ENCODE assay signal across 11 cellular contexts in the genomic region with DNA sequence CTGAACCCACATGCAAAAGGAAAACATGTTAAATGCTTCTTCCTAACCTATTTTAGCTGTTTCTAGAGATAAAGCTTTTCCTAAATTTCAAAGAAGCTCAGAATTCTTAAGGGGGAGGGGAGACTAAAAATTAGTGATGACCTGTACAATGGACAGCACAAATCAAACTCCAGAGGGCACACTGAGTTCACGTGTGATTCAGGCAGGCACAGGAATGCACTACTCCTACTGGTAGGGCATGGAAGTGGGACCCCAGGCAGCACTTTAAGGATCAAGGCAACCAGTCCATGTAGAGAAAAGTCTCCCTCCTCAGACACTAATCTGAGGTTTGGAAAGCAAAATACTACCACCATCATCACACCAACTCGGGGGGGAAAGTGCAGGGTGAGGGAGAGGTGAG. TPM values are rescaled to one million over a fixed set of nuclear protein-coding genes. Genes with fewer than 3 reads are reported as not detected.
DNase-seq lines count a peak whose midpoint lies in the region; ATAC-seq and TF ChIP-seq lines count a peak whose summit lies in the region.
"Had no signal": no experiment of that assay in that cellular context is flagged by ENCODE, and none has a peak within 500 bp of the region (broad histone marks: within the 10 kb centered on the region; RNA-seq: fewer than 3 reads in every experiment).

No MANE protein-coding gene starts in this region.

- H3K36me3 ChIP-seq in Caco-2 (ENCODE audit: control insufficient read depth, insufficient read depth, low read length) (no peaks in the 10 kb centered on the region), left lung (no peaks in the 10 kb centered on the region)
- no peaks in the 10 kb centered on the region for H3K36me3 ChIP-seq in CD8-positive, alpha-beta memory T cell (ENCODE audit: insufficient read depth, low read length)
- H3K36me3 ChIP-seq: adrenal gland had no signal

- H3K4me1 ChIP-seq in Caco-2 (peaks cover 36% of the 10 kb centered on the region), left lung (no peaks in the 10 kb centered on the region)
- H3K4me1 ChIP-seq in CD8-positive, alpha-beta memory T cell (ENCODE audit: insufficient read depth, low read length): no peaks in the 10 kb centered on the region
- H3K4me1 ChIP-seq: adrenal gland had no signal

- H3K9me3 ChIP-seq in Caco-2 (no peaks in the 10 kb centered on the region), left lung (no peaks in the 10 kb centered on the region)
- no peaks in the 10 kb centered on the region for H3K9me3 ChIP-seq in CD8-positive, alpha-beta memory T cell (ENCODE audit: low read length)
- H3K9me3 ChIP-seq: adrenal gland had no signal

- TF ChIP-seq CTCF in Caco-2 (IDR thresholded peaks at IDR 0.05; ENCODE audit: insufficient read depth in 1 of 2, low read depth in 1 of 2, low read length in 1 of 2, severe bottlenecking in 1 of 2, unreplicated experiment in 1 of 2): peak; percentile 35 to 64
- TF ChIP-seq CTCF in WTC11 (IDR thresholded peaks at IDR 0.05): 0 out of 2 replicates have a peak, but pooled peaks have one; percentile 10
- TF ChIP-seq CTCF in left lung (IDR thresholded peaks at IDR 0.05): peak in 1 of 2 donors; percentile 32

- H3K27me3 ChIP-seq in Caco-2 (replicated peaks; ENCODE audit: control insufficient read depth, insufficient read depth, low read length) (no peaks in the 10 kb centered on the region), left lung (no peaks in the 10 kb centered on the region)
- H3K27me3 ChIP-seq in CD8-positive, alpha-beta memory T cell (ENCODE audit: insufficient read depth, low read length, poor library complexity, severe bottlenecking): no peaks in the 10 kb centered on the region
- H3K27me3 ChIP-seq: adrenal gland had no signal

- POLR2A ChIA-PET in Caco-2 (lab: Charles Lee): no interaction called here
- POLR2A ChIA-PET in WTC11 (lab: Charles Lee): no interaction called here
- POLR2A ChIA-PET in CD8-positive, alpha-beta memory T cell (lab: Charles Lee): no interaction called here

- H3K27me3 Mint-ChIP-seq in Caco-2 (ENCODE audit: insufficient read depth, unreplicated experiment) (no peaks in the 10 kb centered on the region), WTC11 (ENCODE audit: low read depth) (no peaks in the 10 kb centered on the region)
- peaks cover 2 to 3% of the 10 kb centered on the region in 2 donors for H3K27me3 Mint-ChIP-seq in CD8-positive, alpha-beta memory T cell

- H3K4me3 Mint-ChIP-seq in Caco-2 (ENCODE audit: unreplicated experiment): no peak overlapping the region
- H3K4me3 Mint-ChIP-seq in WTC11: no peak overlapping the region
- no peak overlapping the region for H3K4me3 Mint-ChIP-seq in CD8-positive, alpha-beta memory T cell
- H3K4me3 Mint-ChIP-seq: natural killer cell had no signal

- intact Hi-C loops in Caco-2 (cut with micrococcal nuclease; ENCODE audit: unreplicated experiment) (loop anchor here (1.0 to 2.0 kb wide), 2 partner anchors 65 to 135 kb away; no protein-coding TSS in a partner anchor), left lung (cut with DNase I) (no loop called here)

- ATAC-seq in WTC11 (peak; percentile 98), left lung (peak; percentile 63)

- H3K27ac ChIP-seq in left lung: no peak overlapping the region
- no peak overlapping the region for H3K27ac ChIP-seq in CD8-positive, alpha-beta memory T cell (ENCODE audit: low read depth, low read length)
- H3K27ac ChIP-seq: adrenal gland had no signal

- H3K36me3 Mint-ChIP-seq in Caco-2 (ENCODE audit: insufficient read depth, unreplicated experiment): no peaks in the 10 kb centered on the region
- H3K36me3 Mint-ChIP-seq in WTC11: no peaks in the 10 kb centered on the region
- no peaks in the 10 kb centered on the region for H3K36me3 Mint-ChIP-seq in CD8-positive, alpha-beta memory T cell
- H3K36me3 Mint-ChIP-seq: natural killer cell had no signal

- no peak overlapping the region for H3K27ac Mint-ChIP-seq in Caco-2 (ENCODE audit: unreplicated experiment)
- no peak overlapping the region; the same call in 1 of the 2 replicates for H3K27ac Mint-ChIP-seq in WTC11
- H3K27ac Mint-ChIP-seq in CD8-positive, alpha-beta memory T cell: no peak overlapping the region
- H3K27ac Mint-ChIP-seq: natural killer cell had no signal

- H3K4me3 ChIP-seq in Caco-2 (ENCODE audit: low read depth, low read length) (no peak overlapping the region), left lung (no peak overlapping the region)
- no peak overlapping the region for H3K4me3 ChIP-seq in CD8-positive, alpha-beta memory T cell (ENCODE audit: low read length)
- H3K4me3 ChIP-seq: adrenal gland had no signal

- no TSS peak for BruUV-seq in Caco-2 (replicated peaks; lab: Mats Ljungman, UMichigan)

- DNase-seq in Caco-2 (peak; percentile 58 to 69), HuH-7.5 (ENCODE audit: low spot score) (peak; percentile 32), WTC11 (ENCODE audit: low spot score) (peak; percentile 39), left lung (no peak), SKM-1 treated with dmso at 0.1 percent for 144 hours (lab: John Stamatoyannopoulos, UW; ENCODE audit: unreplicated experiment) (no peak), retina (no peak), activated gamma-delta T cell treated with Interleukin-2 at 50 U/mL for 16 hours (no peak)
- no peak for DNase-seq in CD8-positive, alpha-beta memory T cell
- DNase-seq: adrenal gland, natural killer cell had no signal

- H3K9me3 Mint-ChIP-seq in Caco-2 (ENCODE audit: unreplicated experiment) (no peaks in the 10 kb centered on the region), WTC11 (peaks cover 3% of the 10 kb centered on the region; the same call in 1 of the 2 replicates)
- H3K9me3 Mint-ChIP-seq in CD8-positive, alpha-beta memory T cell: no peaks in the 10 kb centered on the region
- H3K9me3 Mint-ChIP-seq: natural killer cell had no signal

- H3K4me1 Mint-ChIP-seq in Caco-2 (ENCODE audit: low read depth, unreplicated experiment) (peaks cover 14% of the 10 kb centered on the region), WTC11 (peaks cover 5% of the 10 kb centered on the region)
- no peaks in the 10 kb centered on the region for H3K4me1 Mint-ChIP-seq in CD8-positive, alpha-beta memory T cell
- H3K4me1 Mint-ChIP-seq: natural killer cell had no signal

- CTCF ChIA-PET in Caco-2 (lab: Charles Lee) (interaction anchor here (0.5 to 1.3 kb wide), 3 partner anchors 58 to 135 kb away, joined by 3 to 8 read pairs (median 3); no protein-coding TSS in a partner anchor), WTC11 (lab: Charles Lee) (interaction anchor here (1.3 to 1.4 kb wide), 3 partner anchors 14 to 189 kb away, joined by 4 to 5 read pairs (median 4); a partner anchor contains a TSS)
- CTCF ChIA-PET in CD8-positive, alpha-beta memory T cell (lab: Charles Lee): interaction anchor here (1.1 to 1.6 kb wide), 3 partner anchors 8 to 14 kb away, joined by 4 to 5 read pairs (median 5); no protein-coding TSS in a partner anchor

TF ChIP-seq in WTC11, 78 proteins besides CTCF, POLR2A, EP300 and RAD21:
- TF ChIP-seq, protein P1, sequence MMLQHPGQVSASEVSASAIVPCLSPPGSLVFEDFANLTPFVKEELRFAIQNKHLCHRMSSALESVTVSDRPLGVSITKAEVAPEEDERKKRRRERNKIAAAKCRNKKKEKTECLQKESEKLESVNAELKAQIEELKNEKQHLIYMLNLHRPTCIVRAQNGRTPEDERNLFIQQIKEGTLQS (CRISPR knock-in tag; conservative IDR thresholded peaks at IDR 0.05): no peak
- TF ChIP-seq ZNF121 (CRISPR knock-in tag; IDR thresholded peaks at IDR 0.05) (peak; percentile 61; the same call in 1 of the 2 replicates), ETV6 (CRISPR knock-in tag; IDR thresholded peaks at IDR 0.05) (no peak)

RNA-seq across cellular contexts. Expression of a gene that starts 31.3 kb away (rescaled TPM):
- total RNA-seq in Caco-2 (2022): not detected in 2 replicates
- not detected in 3 replicates for total RNA-seq in WTC11 (2021)
- total RNA-seq in left lung: not detected
- total RNA-seq in CD8-positive, alpha-beta memory T cell: not detected
- not detected for polyA plus RNA-seq in CD8-positive, alpha-beta memory T cell
- total RNA-seq: natural killer cell, temporal lobe had no signal

RNA-seq across cellular contexts. Expression of a gene that starts 46.9 kb away (rescaled TPM):
- total RNA-seq in Caco-2 (2022) (not detected in 2 replicates), WTC11 (2021) (0.07 to 0.14 TPM (median 0.11 TPM) in 3 replicates), left lung (not detected)
- not detected for total RNA-seq in CD8-positive, alpha-beta memory T cell
- polyA plus RNA-seq in CD8-positive, alpha-beta memory T cell: not detected
- total RNA-seq: natural killer cell, temporal lobe had no signal

Comparison
In these comparisons a context has a peak if more than half of its experiments do, and no peak if none do; other contexts are left out.
1. DNase-seq: peak in Caco-2 (2 of 2), HuH-7.5 (single experiment) and WTC11 (single experiment); none in left lung (0 of 2), SKM-1 treated with dmso at 0.1 percent for 144 hours (single experiment), retina (single experiment), CD8-positive, alpha-beta memory T cell (0 of 5) and activated gamma-delta T cell treated with Interleukin-2 at 50 U/mL for 16 hours (single experiment).